22 cellular contexts compared by ENCODE assay signal in the genomic region with DNA sequence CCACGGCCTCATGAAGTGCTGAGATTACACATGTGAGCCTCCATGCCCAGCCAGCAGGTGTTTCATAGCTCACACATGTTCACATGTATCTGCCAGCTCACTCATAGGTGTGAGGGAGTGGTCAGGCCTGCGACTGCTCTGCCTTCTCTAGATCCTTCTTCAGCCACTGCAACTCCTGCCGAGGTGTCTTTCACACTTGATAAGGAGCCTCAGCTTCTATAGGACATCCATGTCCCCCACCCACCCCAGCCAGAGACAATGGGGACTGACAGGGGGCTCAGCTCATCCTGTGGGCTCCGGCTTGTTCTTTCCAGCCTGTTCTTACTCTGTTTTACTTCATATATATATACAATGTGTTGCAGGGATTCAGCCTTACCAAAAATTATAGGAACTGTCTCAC.
"Had no signal": no experiment of that assay in that cellular context is flagged by ENCODE, and none has a peak within 500 bp of the region (broad histone marks: within the 10 kb centered on the region; RNA-seq: fewer than 3 reads in every experiment).

No MANE protein-coding gene starts in this region.

- H3K4me1 ChIP-seq: esophagus squamous epithelium, left lung, lower lobe of right lung had no signal

- DNase-seq: dermis blood vessel endothelial cell; dorsolateral prefrontal cortex; effector CD4-positive, alpha-beta T cell; effector memory CD4-positive, alpha-beta T cell; erythroblast; esophagus squamous epithelium; foreskin fibroblast; foreskin melanocyte; gastrocnemius medialis; glutamatergic neuron; head of caudate nucleus; heart right ventricle; hippocampal formation; left cardiac atrium; left lung; left ventricle myocardium superior; lower lobe of right lung; mesenchymal stem cell; midbrain had no signal

- ATAC-seq: esophagus mucosa, gastrocnemius medialis, heart right ventricle, left cardiac atrium, left lung, left ventricle myocardium superior, lower lobe of right lung had no signal

- H3K27ac ChIP-seq: coronary artery, dorsolateral prefrontal cortex, epithelial cell of prostate, esophagus squamous epithelium, gastrocnemius medialis, heart right ventricle, left lung, lower lobe of right lung had no signal

- H3K27me3 ChIP-seq: gastrocnemius medialis, heart right ventricle, left lung had no signal

- H3K4me3 ChIP-seq: coronary artery, dorsolateral prefrontal cortex, esophagus squamous epithelium, gastrocnemius medialis, heart right ventricle, left lung, lower lobe of right lung had no signal

- H3K36me3 ChIP-seq: esophagus squamous epithelium, gastrocnemius medialis, heart right ventricle, left lung, lower lobe of right lung had no signal

- H3K9me3 ChIP-seq: esophagus squamous epithelium, gastrocnemius medialis, left lung, lower lobe of right lung had no signal
